ENCODE assay signal across 8 cellular contexts in the genomic region with DNA sequence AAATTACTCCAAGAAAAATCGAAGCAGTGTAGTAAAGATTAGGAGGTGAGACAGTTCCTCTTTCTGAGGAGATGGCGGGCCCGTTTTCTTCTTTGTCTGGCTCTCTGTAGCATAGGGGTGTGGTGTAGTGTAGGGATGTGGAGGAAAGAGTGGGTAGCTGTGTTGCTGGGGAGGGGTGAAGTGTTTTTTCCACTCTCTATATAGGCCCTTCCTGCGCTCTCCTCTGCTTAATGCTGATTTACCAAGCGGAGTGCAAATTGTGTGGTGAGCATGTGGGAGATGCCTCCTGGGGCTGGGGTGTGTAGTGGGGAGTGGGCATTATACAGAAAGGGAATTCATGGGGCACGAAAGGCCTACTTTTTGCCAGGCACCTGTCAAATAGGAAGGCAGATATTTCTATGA.
DNase-seq lines count a peak whose midpoint lies in the region; ATAC-seq and TF ChIP-seq lines count a peak whose summit lies in the region.

No MANE protein-coding gene starts in this region.

- peaks cover 0 to 25% (median 8%) of the 10 kb centered on the region in 4 donors for H3K4me1 ChIP-seq in stomach

- no peaks in the 10 kb centered on the region for H3K27me3 Mint-ChIP-seq in naive B cell

- intact Hi-C loops in stomach (cut with DNase I; ENCODE audit: low total_unique reads): no loop called here

- peaks cover 14 to 26% of the 10 kb centered on the region in 2 donors for H3K36me3 Mint-ChIP-seq in naive B cell

- peak overlapping the region; percentile 67 for H3K4me3 ChIP-seq in GM06990 (replicated peaks; ENCODE audit: low read depth, low read length)
- H3K4me3 ChIP-seq in stomach: no peak overlapping the region

- ATAC-seq in HG02759 (IDR thresholded peaks at IDR 0.05; ENCODE audit: unreplicated experiment) (peak; percentile 28), naive B cell (ENCODE audit: low read depth in 2 of 2) (peak; percentile 56 to 60)

- peaks cover 61 to 91% (median 85%) of the 10 kb centered on the region in 3 donors for H3K4me1 Mint-ChIP-seq in naive B cell

- H3K27me3 ChIP-seq in GM06990 (replicated peaks; ENCODE audit: control insufficient read depth, insufficient read depth, low read length) (no peaks in the 10 kb centered on the region), stomach (no peaks in the 10 kb centered on the region)

- H3K4me3 Mint-ChIP-seq in naive B cell: peak overlapping the region; percentile 79 to 94 (median 88)

- H3K9me3 Mint-ChIP-seq in naive B cell: peaks cover 0 to 5% (median 0%) of the 10 kb centered on the region in 7 donors

- WGBS in stomach, 5 donors: 78 to 89% (median 82%) methylated on average over 6 of the region's 6 CpGs

- H3K27ac ChIP-seq in stomach: peak overlapping the region in 2 of 5 donors; percentile 4 to 60

- peak overlapping the region; percentile 89 to 99 (median 98) for H3K27ac Mint-ChIP-seq in naive B cell

- DNase-seq in GM06990 (ENCODE audit: extremely low read depth, insufficient read length): no peak
- peak; percentile 43 for DNase-seq in activated CD4-positive, alpha-beta T cell treated with anti-CD3 and anti-CD28 coated beads, Interleukin-2, amount 50 U/mL, for 1 hour
- DNase-seq in naive B cell: peak; percentile 65
- DNase-seq in NCI-H1048 (lab: John Stamatoyannopoulos, UW): no peak
- DNase-seq in stomach: no peak
- no peak for DNase-seq in NCI-H146 treated with DMSO at 0.1 percent for 48 hours (lab: John Stamatoyannopoulos, UW; ENCODE audit: unreplicated experiment)
- no peak for DNase-seq in hepatic stellate cell (ENCODE audit: low spot score)

- no peak for TF ChIP-seq POLR2A in stomach (IDR thresholded peaks at IDR 0.05)

- H3K36me3 ChIP-seq in GM06990 (ENCODE audit: control insufficient read depth, insufficient read depth, low read length) (no peaks in the 10 kb centered on the region; the same call in 1 of the 2 replicates), stomach (no peaks in the 10 kb centered on the region)

- TF ChIP-seq EP300 in stomach (IDR thresholded peaks at IDR 0.05): no peak

- TF ChIP-seq CTCF in GM06990 (IDR thresholded peaks at IDR 0.05; ENCODE audit: insufficient read depth, low read length, poor library complexity, severe bottlenecking) (no peak), stomach (IDR thresholded peaks at IDR 0.05) (no peak)

- peaks cover 0 to 4% (median 0%) of the 10 kb centered on the region in 4 donors for H3K9me3 ChIP-seq in stomach

Comparison
In these comparisons a context has a peak if more than half of its experiments do, and no peak if none do; other contexts are left out.
1. DNase-seq: peak in activated CD4-positive, alpha-beta T cell treated with anti-CD3 and anti-CD28 coated beads, Interleukin-2, amount 50 U/mL, for 1 hour (single experiment) and naive B cell (single experiment); none in GM06990 (single experiment), NCI-H1048 (single experiment), stomach (single experiment), NCI-H146 treated with DMSO at 0.1 percent for 48 hours (single experiment) and hepatic stellate cell (single experiment).